Comparison of ENCODE assay signal across 8 cellular contexts in genomic region chr1:211935448-211935970, GRCh38.
DNase-seq lines count a peak whose midpoint lies in the region; ATAC-seq and TF ChIP-seq lines count a peak whose summit lies in the region.

No MANE protein-coding gene starts in this region.

- no peaks in the 10 kb centered on the region for H3K36me3 ChIP-seq in CD4-positive, alpha-beta memory T cell (ENCODE audit: insufficient read depth, low read length)
- H3K36me3 ChIP-seq in esophagus squamous epithelium: no peaks in the 10 kb centered on the region
- no peaks in the 10 kb centered on the region for H3K36me3 ChIP-seq in HAP-1 (replicated peaks)

- peaks cover 4% of the 10 kb centered on the region in 2 donors for H3K27me3 Mint-ChIP-seq in CD4-positive, alpha-beta memory T cell
- peaks cover 3% of the 10 kb centered on the region for H3K27me3 Mint-ChIP-seq in activated naive CD8-positive, alpha-beta T cell

- no peaks in the 10 kb centered on the region for H3K27me3 ChIP-seq in CD4-positive, alpha-beta memory T cell (ENCODE audit: insufficient read depth, low read length)
- no peaks in the 10 kb centered on the region for H3K27me3 ChIP-seq in esophagus squamous epithelium
- no peaks in the 10 kb centered on the region for H3K27me3 ChIP-seq in HAP-1 (ENCODE audit: low read depth)

- no peaks in the 10 kb centered on the region for H3K9me3 ChIP-seq in CD4-positive, alpha-beta memory T cell (ENCODE audit: control insufficient read depth in 1 of 2, low read length in 2 of 2)
- H3K9me3 ChIP-seq in esophagus squamous epithelium (no peaks in the 10 kb centered on the region), HAP-1 (no peaks in the 10 kb centered on the region)

- H3K4me3 Mint-ChIP-seq in CD4-positive, alpha-beta memory T cell: peak overlapping the region in 2 of 8 donors; percentile 2 to 59
- peak overlapping the region; percentile 45 for H3K4me3 Mint-ChIP-seq in activated naive CD8-positive, alpha-beta T cell

- CTCF ChIA-PET in CD4-positive, alpha-beta memory T cell (lab: Charles Lee; ENCODE audit: partially characterized antibody): no interaction called here

- POLR2A ChIA-PET in CD4-positive, alpha-beta memory T cell (lab: Charles Lee; ENCODE audit: partially characterized antibody): no interaction called here

- no peak for TF ChIP-seq POLR2A in esophagus squamous epithelium (IDR thresholded peaks at IDR 0.05)

- H3K9me3 Mint-ChIP-seq in CD4-positive, alpha-beta memory T cell: peaks cover 0 to 1% (median 0%) of the 10 kb centered on the region in 8 donors
- H3K9me3 Mint-ChIP-seq in activated naive CD8-positive, alpha-beta T cell (ENCODE audit: low read depth): no peaks in the 10 kb centered on the region

- H3K27ac ChIP-seq in CD4-positive, alpha-beta memory T cell (ENCODE audit: low read depth, low read length): no peak overlapping the region
- H3K27ac ChIP-seq in esophagus squamous epithelium: no peak overlapping the region

- ATAC-seq in GM19438 (IDR thresholded peaks at IDR 0.05; ENCODE audit: low read depth, unreplicated experiment) (peak; percentile 72), HG03139 (IDR thresholded peaks at IDR 0.05; ENCODE audit: unreplicated experiment) (peak; percentile 59)

- no peak for TF ChIP-seq CTCF in esophagus squamous epithelium (IDR thresholded peaks at IDR 0.05)

- in situ Hi-C loops in HAP-1 (cut with MboI; ENCODE audit: low sequenced_read_pairs): no loop called here

- 53 to 61% methylated on average over 6 of the region's 6 CpGs for WGBS in esophagus squamous epithelium, 2 donors

- no peaks in the 10 kb centered on the region for H3K36me3 Mint-ChIP-seq in CD4-positive, alpha-beta memory T cell
- H3K36me3 Mint-ChIP-seq in activated naive CD8-positive, alpha-beta T cell: peaks cover under 1% of the 10 kb centered on the region

- no peak overlapping the region for H3K4me3 ChIP-seq in CD4-positive, alpha-beta memory T cell (ENCODE audit: low read length in 2 of 2)
- H3K4me3 ChIP-seq in esophagus squamous epithelium (no peak overlapping the region), HAP-1 (no peak overlapping the region)

- peaks cover 17 to 30% (median 23%) of the 10 kb centered on the region in 4 donors for H3K4me1 Mint-ChIP-seq in CD4-positive, alpha-beta memory T cell
- H3K4me1 Mint-ChIP-seq in activated naive CD8-positive, alpha-beta T cell (ENCODE audit: low read depth): peaks cover 44% of the 10 kb centered on the region

- intact Hi-C loops in CD4-positive, alpha-beta memory T cell (cut with micrococcal nuclease): loop anchor here (5.0 kb wide), 1 partner anchor 103 kb away; the partner anchor contains the start of gene LPGAT1
- intact Hi-C loops in esophagus squamous epithelium (cut with DNase I): no loop called here

- peak overlapping the region in 6 of 7 donors; percentile 14 to 85 (median 60) for H3K27ac Mint-ChIP-seq in CD4-positive, alpha-beta memory T cell
- H3K27ac Mint-ChIP-seq in activated naive CD8-positive, alpha-beta T cell: peak overlapping the region; percentile 82

- DNase-seq in CD4-positive, alpha-beta memory T cell: no peak
- DNase-seq in esophagus squamous epithelium (lab: John Stamatoyannopoulos, UW): no peak
- no peak for DNase-seq in HAP-1 (ENCODE audit: low spot score in 2 of 2)
- DNase-seq in NCI-H1694 treated with DMSO at 0.1 percent for 48 hours (lab: John Stamatoyannopoulos, UW): no peak
- DNase-seq in NAMALWA (ENCODE audit: low spot score): no peak

- H3K4me1 ChIP-seq in CD4-positive, alpha-beta memory T cell (ENCODE audit: insufficient read depth, low read length): peaks cover 32% of the 10 kb centered on the region
- H3K4me1 ChIP-seq in esophagus squamous epithelium (peaks cover 0 to 23% (median 9%) of the 10 kb centered on the region in 3 donors), HAP-1 (no peaks in the 10 kb centered on the region)
